1 cellular context compared by ENCODE assay signal in genomic region chr19:15245370-15246197, GRCh38.
A peak's percentile ranks its signal among the peaks of the same experiment; 100 is the strongest.
TF ChIP-seq lines count a peak whose summit lies in the region.

No MANE protein-coding gene starts in this region.

TF ChIP-seq in HepG2, 621 proteins besides CTCF, POLR2A, EP300 and RAD21:
- TF ChIP-seq ATF3 (CRISPR knock-in tag; IDR thresholded peaks at IDR 0.05) (no peak), ARNTL (CRISPR knock-in tag; IDR thresholded peaks at IDR 0.05) (no peak), GABPA (IDR thresholded peaks at IDR 0.05; ENCODE audit: low read depth, low read length) (no peak), GABPA (CRISPR knock-in tag; IDR thresholded peaks at IDR 0.05; ENCODE audit: low read depth) (no peak), EED (CRISPR knock-in tag; IDR thresholded peaks at IDR 0.05) (no peak), ATF7-NPFF (CRISPR knock-in tag; IDR thresholded peaks at IDR 0.05; ENCODE audit: low read depth) (no peak), SP4 (CRISPR knock-in tag; IDR thresholded peaks at IDR 0.05) (no peak), RBM22 (optimal IDR thresholded peaks at IDR 0.05; ENCODE audit: low read length) (peak; percentile 70), ZIK1 (CRISPR knock-in tag; IDR thresholded peaks at IDR 0.05; ENCODE audit: borderline replicate concordance, low read depth) (no peak), AGO2 (optimal IDR thresholded peaks at IDR 0.05; ENCODE audit: low read depth, low read length) (peak; percentile 72)
